In the genomic region with DNA sequence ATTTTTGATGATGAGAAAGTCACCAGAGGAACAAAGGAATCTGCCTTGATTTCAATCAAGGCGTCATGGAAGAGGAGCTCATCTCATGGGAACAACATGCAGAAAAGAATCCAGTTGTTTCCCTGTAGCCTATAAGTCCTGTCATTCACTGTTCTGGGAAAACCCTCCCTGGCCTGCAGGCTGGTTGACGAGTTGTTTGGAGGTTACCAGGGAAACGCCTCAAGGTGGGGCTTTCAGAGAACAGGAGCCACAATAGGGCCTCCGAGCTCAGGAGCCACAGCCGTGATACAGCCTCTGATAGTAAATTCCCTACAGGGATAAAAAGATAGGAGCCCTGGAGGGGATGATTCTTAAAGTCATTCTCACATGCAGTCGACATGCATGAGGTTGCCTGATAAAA, we compare ENCODE assay signal across 11 cellular contexts.
DNase-seq lines count a peak whose midpoint lies in the region; TF ChIP-seq lines count a peak whose summit lies in the region.
"Had no signal": no experiment of that assay in that cellular context is flagged by ENCODE, and none has a peak within 500 bp of the region (broad histone marks: within the 10 kb centered on the region; RNA-seq: fewer than 3 reads in every experiment).

No MANE protein-coding gene starts in this region.

- no peak overlapping the region for H3K9ac ChIP-seq in NT2/D1 (ENCODE audit: insufficient read length, low read depth)
- H3K9ac ChIP-seq in neural cell (ENCODE audit: low read length): no peak overlapping the region

- intact Hi-C loops in esophagus squamous epithelium (cut with DNase I): no loop called here

- no peak for TF ChIP-seq RAD21 in neural cell (conservative IDR thresholded peaks at IDR 0.05)

- DNase-seq in NT2/D1 (ENCODE audit: low read depth, low spot score): peak; percentile 90
- no peak for DNase-seq in esophagus squamous epithelium (lab: John Stamatoyannopoulos, UW)
- no peak for DNase-seq in caudate nucleus (lab: John Stamatoyannopoulos, UW)
- DNase-seq in stimulated activated CD4-positive, alpha-beta T cell treated with anti-CD3 and anti-CD28 coated beads, Interleukin-15, amount 100 ng/mL, for 24 hours: no peak
- DNase-seq in G401 (ENCODE audit: low spot score): no peak
- DNase-seq: activated B cell treated with CpG ODN at 0.5 μM for 24 hours; stimulated activated CD4-positive, alpha-beta T cell treated with anti-CD3 and anti-CD28 coated beads, Interleukin-2, amount 100 ng/mL, for 24 hours; uterus had no signal

- H3K4me3 ChIP-seq in HEK293 (ENCODE audit: low read depth, low read length) (no peak overlapping the region), NT2/D1 (ENCODE audit: insufficient read length, low read depth) (no peak overlapping the region), esophagus squamous epithelium (no peak overlapping the region), neural cell (ENCODE audit: low read length) (peak overlapping the region; percentile 17)
- H3K4me3 ChIP-seq: ascending aorta, uterus had no signal

- H3K27ac ChIP-seq in HEK293 (ENCODE audit: extremely low read depth, low read depth, low read length) (no peak overlapping the region), esophagus squamous epithelium (peak overlapping the region; percentile 41 to 62 (median 60)), neural cell (ENCODE audit: low read length) (peak overlapping the region; percentile 30), caudate nucleus (ENCODE audit: low read depth, low read length) (no peak overlapping the region)
- H3K27ac ChIP-seq: ascending aorta, uterus had no signal

- H4K20me1 ChIP-seq in neural cell (ENCODE audit: insufficient read depth): no peaks in the 10 kb centered on the region

- no peak overlapping the region for H3K4me2 ChIP-seq in neural cell (ENCODE audit: low read length)

- peak; percentile 24 for TF ChIP-seq EP300 in neural cell (conservative IDR thresholded peaks at IDR 0.05; ENCODE audit: poor library complexity, severe bottlenecking)

- H3K4me1 ChIP-seq in HEK293 (ENCODE audit: control insufficient read depth, insufficient read depth, low read length) (no peaks in the 10 kb centered on the region), NT2/D1 (ENCODE audit: insufficient read depth, insufficient read length) (no peaks in the 10 kb centered on the region), esophagus squamous epithelium (peaks cover 5 to 35% (median 33%) of the 10 kb centered on the region in 3 donors)
- H3K4me1 ChIP-seq: uterus had no signal

- in situ Hi-C loops in G401 (cut with HindIII; ENCODE audit: low sequenced_read_pairs): no loop called here

- TF ChIP-seq CTCF in HEK293 (tag by site-specific recombination; IDR thresholded peaks at IDR 0.05) (no peak), esophagus squamous epithelium (IDR thresholded peaks at IDR 0.05) (no peak), neural cell (IDR thresholded peaks at IDR 0.05; ENCODE audit: poor library complexity, severe bottlenecking) (no peak)

- no peaks in the 10 kb centered on the region for H3K9me3 ChIP-seq in HEK293 (ENCODE audit: control insufficient read depth, insufficient read depth, low read depth, low read length)
- H3K9me3 ChIP-seq in NT2/D1 (ENCODE audit: insufficient read depth, low read length): no peaks in the 10 kb centered on the region
- no peaks in the 10 kb centered on the region for H3K9me3 ChIP-seq in esophagus squamous epithelium
- no peaks in the 10 kb centered on the region for H3K9me3 ChIP-seq in neural cell (ENCODE audit: low read length)
- H3K9me3 ChIP-seq: ascending aorta, uterus had no signal

- no peak overlapping the region for H2AFZ ChIP-seq in neural cell (ENCODE audit: low read depth, low read length)

- H3K27me3 ChIP-seq in NT2/D1 (ENCODE audit: insufficient read depth, insufficient read length) (no peaks in the 10 kb centered on the region), esophagus squamous epithelium (no peaks in the 10 kb centered on the region), neural cell (ENCODE audit: insufficient read depth, low read depth, low read length) (no peaks in the 10 kb centered on the region)
- H3K27me3 ChIP-seq: ascending aorta, uterus had no signal

- H3K36me3 ChIP-seq in HEK293 (ENCODE audit: control insufficient read depth in 2 of 2, insufficient read depth in 1 of 2, low read length in 2 of 2) (no peaks in the 10 kb centered on the region), NT2/D1 (ENCODE audit: insufficient read depth, insufficient read length, low read length) (no peaks in the 10 kb centered on the region), esophagus squamous epithelium (no peaks in the 10 kb centered on the region), neural cell (ENCODE audit: insufficient read depth, low read length) (no peaks in the 10 kb centered on the region)
- H3K36me3 ChIP-seq: ascending aorta, uterus had no signal

- WGBS in esophagus squamous epithelium, 2 donors: 34 to 43% methylated on average over 6 of the region's 6 CpGs

- TF ChIP-seq POLR2A in esophagus squamous epithelium (IDR thresholded peaks at IDR 0.05): no peak

- no peaks in the 10 kb centered on the region for H3K9me2 ChIP-seq in neural cell (ENCODE audit: insufficient read depth, low read length)

- no peaks in the 10 kb centered on the region for H3K79me2 ChIP-seq in neural cell (replicated peaks; ENCODE audit: insufficient read depth, low read length)

- CTCF ChIA-PET in HEK293 (lab: Yijun Ruan, JAX): interaction anchor here (1.7 kb wide), 1 partner anchor 10 kb away, joined by 7 read pairs; no protein-coding TSS in a partner anchor

- H3F3A ChIP-seq in neural cell (ENCODE audit: insufficient read depth, low read length, poor library complexity, severe bottlenecking): no peaks in the 10 kb centered on the region

- POLR2A ChIA-PET in HEK293 (lab: Yijun Ruan, JAX): no interaction called here

TF ChIP-seq in HEK293, 187 proteins besides CTCF, POLR2A, EP300 and RAD21 (continues in another document):
- peak; percentile 64 for TF ChIP-seq ZNF585B (tag by site-specific recombination; IDR thresholded peaks at IDR 0.05)
- TF ChIP-seq ZNF530 (tag by site-specific recombination; IDR thresholded peaks at IDR 0.05; ENCODE audit: low read depth): no peak
- no peak for TF ChIP-seq ZEB2 (tag by site-specific recombination; IDR thresholded peaks at IDR 0.05)
- TF ChIP-seq KLF10 (tag by site-specific recombination; IDR thresholded peaks at IDR 0.05): no peak
- no peak for TF ChIP-seq ZNF148 (tag by site-specific recombination; IDR thresholded peaks at IDR 0.05; ENCODE audit: borderline replicate concordance)
- TF ChIP-seq EGR2 (tag by site-specific recombination; IDR thresholded peaks at IDR 0.05; ENCODE audit: low read depth): no peak
- TF ChIP-seq OSR2 (tag by site-specific recombination; IDR thresholded peaks at IDR 0.05): 0 out of 2 replicates have a peak, but pooled peaks have one; percentile 8

TF ChIP-seq in neural cell, 6 proteins besides CTCF, POLR2A, EP300 and RAD21:
- TF ChIP-seq REST (IDR thresholded peaks at IDR 0.05; ENCODE audit: borderline replicate concordance): no peak
- TF ChIP-seq POLR2AphosphoS5 (IDR thresholded peaks at IDR 0.05): peak; percentile 8

Comparison
In these comparisons a context has a peak if more than half of its experiments do, and no peak if none do; other contexts are left out.
1. H3K27ac ChIP-seq: peak in esophagus squamous epithelium (4 of 4) and neural cell (single experiment); none in HEK293 (single experiment) and caudate nucleus (single experiment).